Comparison of ENCODE assay signal across 8 cellular contexts in genomic region chr10:32057041-32057372, GRCh38. TPM values are rescaled to one million over a fixed set of nuclear protein-coding genes. Genes with fewer than 3 reads are reported as not detected.
DNase-seq lines count a peak whose midpoint lies in the region; ATAC-seq, FAIRE-seq and TF ChIP-seq lines count a peak whose summit lies in the region.

No MANE protein-coding gene starts in this region.

- TF ChIP-seq POLR2A in H1 (IDR thresholded peaks at IDR 0.05; ENCODE audit: control extremely low read depth in 1 of 2, low read depth in 2 of 2, low read length in 2 of 2): no peak

- no peak overlapping the region for H3K18ac ChIP-seq in H1 (ENCODE audit: extremely low read depth, low read length)

- peaks cover 8 to 23% of the 10 kb centered on the region in 2 experiments for H4K20me1 ChIP-seq in H1 (replicated peaks in 1 of 2; ENCODE audit: control insufficient read depth in 1 of 2, insufficient read depth in 2 of 2, low read length in 2 of 2)

- H3K4me3 Mint-ChIP-seq in CD14-positive monocyte: peak overlapping the region; percentile 95 to 97

- no peak overlapping the region for H3K56ac ChIP-seq in H1 (replicated peaks; ENCODE audit: insufficient read length, low read depth, low read length)

- H3K27me3 ChIP-seq in MG63: no peaks in the 10 kb centered on the region
- no peaks in the 10 kb centered on the region for H3K27me3 ChIP-seq in H1 (replicated peaks in 1 of 4; ENCODE audit: control insufficient read depth in 3 of 4, extremely low read depth in 1 of 4, insufficient read depth in 3 of 4, low read length in 3 of 4)
- no peaks in the 10 kb centered on the region for H3K27me3 ChIP-seq in neutrophil

- no peak for TF ChIP-seq RAD21 in H1 (IDR thresholded peaks at IDR 0.05 in 1 of 2, conservative IDR thresholded peaks at IDR 0.05 in 1 of 2; ENCODE audit: low read depth in 2 of 2, low read length in 2 of 2)

- no peak overlapping the region for H2BK12ac ChIP-seq in H1 (ENCODE audit: low read depth, low read length)

- H3K4me1 ChIP-seq in H1 (replicated peaks in 1 of 4; ENCODE audit: control insufficient read depth in 3 of 4, insufficient read depth in 4 of 4, low read length in 3 of 4): peaks cover 0 to 3% (median 0%) of the 10 kb centered on the region in 4 experiments; a peak in 3 of 7 replicates
- peaks cover 44 to 46% of the 10 kb centered on the region in 2 experiments for H3K4me1 ChIP-seq in neutrophil (ENCODE audit: control insufficient read depth in 1 of 2, insufficient read depth in 1 of 2, low read depth in 1 of 2, low read length in 1 of 2)

- no peak for FAIRE-seq in H1 (lab: Jason Lieb, UNC)

- no peak overlapping the region for H2BK5ac ChIP-seq in H1 (ENCODE audit: low read depth, low read length)

- no peaks in the 10 kb centered on the region for H3K36me3 Mint-ChIP-seq in CD14-positive monocyte

- H3K36me3 ChIP-seq in MG63 (peaks cover 6% of the 10 kb centered on the region), H1 (ENCODE audit: control insufficient read depth in 2 of 4, insufficient read depth in 4 of 4, low read length in 3 of 4) (no peaks in the 10 kb centered on the region), neutrophil (no peaks in the 10 kb centered on the region)

- peaks cover 47% of the 10 kb centered on the region for H3K4me1 Mint-ChIP-seq in CD14-positive monocyte

- peaks cover 4% of the 10 kb centered on the region; the same call in 1 of the 2 replicates for H3K23me2 ChIP-seq in H1 (ENCODE audit: low read depth, low read length)

- TF ChIP-seq CTCF in CD14-positive monocyte (IDR thresholded peaks at IDR 0.05) (no peak), H1 (IDR thresholded peaks at IDR 0.05; ENCODE audit: control extremely low read depth in 1 of 3, insufficient read depth in 1 of 3, low read depth in 1 of 3, low read length in 3 of 3) (no peak), neutrophil (IDR thresholded peaks at IDR 0.05) (no peak)

- no peak overlapping the region for H4K91ac ChIP-seq in H1 (replicated peaks; ENCODE audit: insufficient read length, low read length)

- H3K4ac ChIP-seq in H1 (replicated peaks; ENCODE audit: insufficient read length, low read depth, low read length): no peak overlapping the region

- 90% methylated on average over 8 of the region's 8 CpGs; no CpG with 5 or more reads in 1 of the 2 experiments for WGBS in H1 (ENCODE audit: extremely low coverage in 1 of 2, insufficient coverage in 1 of 2, insufficient read length in 1 of 2, insufficient replicate concordance in 2 of 2, low coverage in 1 of 2, low lambda C conversion rate in 2 of 2, missing lambda C conversion rate in 1 of 2), 2 experiments

- no peaks in the 10 kb centered on the region for H3K79me1 ChIP-seq in H1 (ENCODE audit: low read depth, low read length)

- no peak for TF ChIP-seq EP300 in H1 (IDR thresholded peaks at IDR 0.05; ENCODE audit: borderline replicate concordance in 1 of 2, low read depth in 2 of 2, low read length in 2 of 2)

- peaks cover 0 to 2% (median 0%) of the 10 kb centered on the region in 7 donors for H3K9me3 Mint-ChIP-seq in CD14-positive monocyte

- no peak overlapping the region for H3K27ac ChIP-seq in H1 (ENCODE audit: low read depth, low read length)
- peak overlapping the region; percentile 95 for H3K27ac ChIP-seq in neutrophil

- no peak overlapping the region for H4K5ac ChIP-seq in H1 (ENCODE audit: insufficient read length, low read depth, low read length)

- H3K9ac ChIP-seq in H1 (replicated peaks in 1 of 4; ENCODE audit: extremely low read depth in 1 of 4, low read depth in 3 of 4, low read length in 3 of 4): no peak overlapping the region

- POLR2A ChIA-PET in H1 (lab: Charles Lee; ENCODE audit: partially characterized antibody): interaction anchor here (0.7 to 1.9 kb wide), 10 partner anchors 9 to 286 kb away, joined by 3 to 6 read pairs (median 3); no protein-coding TSS in a partner anchor

- peak overlapping the region; percentile 63 to 73; a peak in 2 of 4 replicates for H3K4me2 ChIP-seq in H1 (ENCODE audit: insufficient read depth in 1 of 2, low read depth in 2 of 2, low read length in 2 of 2)

- peaks cover 23 to 40% of the 10 kb centered on the region in 2 experiments for H3K79me2 ChIP-seq in H1 (ENCODE audit: control insufficient read depth in 1 of 2, insufficient read depth in 2 of 2, low read length in 2 of 2)

- no peak overlapping the region; the same call in 1 of the 2 replicates for H4K8ac ChIP-seq in H1 (ENCODE audit: extremely low read depth, insufficient read depth, low read length)

- no peaks in the 10 kb centered on the region for H3K27me3 Mint-ChIP-seq in CD14-positive monocyte (ENCODE audit: low read depth in 3 of 3)

- no peak overlapping the region for H2AFZ ChIP-seq in H1 (ENCODE audit: low read length)

- DNase-seq in CD14-positive monocyte (ENCODE audit: low spot score) (no peak), MG63 (no peak), H1 (ENCODE audit: low read depth in 1 of 2, low spot score in 2 of 2) (no peak), KG1 (lab: John Stamatoyannopoulos, UW) (no peak), NAMALWA (ENCODE audit: low spot score) (no peak), NCI-H2029 (lab: John Stamatoyannopoulos, UW) (no peak)

- ATAC-seq in GM21367 (IDR thresholded peaks at IDR 0.05; ENCODE audit: unreplicated experiment): no peak

- peak overlapping the region in 6 of 7 donors; percentile 41 to 97 (median 92) for H3K27ac Mint-ChIP-seq in CD14-positive monocyte

- no peak overlapping the region for H3K23ac ChIP-seq in H1 (ENCODE audit: insufficient read length)

- no peak overlapping the region for H2BK20ac ChIP-seq in H1 (ENCODE audit: low read length)

- no peak overlapping the region for H2BK120ac ChIP-seq in H1 (replicated peaks; ENCODE audit: low read depth, low read length)

- H3K9me3 ChIP-seq in MG63 (no peaks in the 10 kb centered on the region), H1 (ENCODE audit: insufficient read depth in 2 of 2, low read depth in 1 of 2, low read length in 1 of 2) (no peaks in the 10 kb centered on the region), neutrophil (no peaks in the 10 kb centered on the region)

- H2AK5ac ChIP-seq in H1 (ENCODE audit: low read depth, low read length): no peak overlapping the region

- intact Hi-C loops in CD14-positive monocyte (cut with micrococcal nuclease): loop anchor here (10.0 kb wide), 3 partner anchors 148 to 318 kb away; partner anchors contain the start of gene EPC1 (in 1 of the 2)

- CTCF ChIA-PET in H1 (lab: Charles Lee; ENCODE audit: partially characterized antibody): interaction anchor here (0.9 kb wide), 1 partner anchor 149 kb away, joined by 3 read pairs; no protein-coding TSS in a partner anchor

- H3K14ac ChIP-seq in H1 (ENCODE audit: insufficient read length): no peak overlapping the region

- peak overlapping the region; percentile 83 for H3K4me3 ChIP-seq in MG63
- peak overlapping the region in 2 of 4 experiments; percentile 86 to 96; a peak in 2 of 8 replicates for H3K4me3 ChIP-seq in H1 (ENCODE audit: extremely low read depth in 1 of 4, insufficient read depth in 2 of 4, low read depth in 3 of 4, low read length in 4 of 4)
- peak overlapping the region; percentile 95 to 96 for H3K4me3 ChIP-seq in neutrophil (ENCODE audit: low read depth in 1 of 2, low read length in 1 of 2)

- H2BK15ac ChIP-seq in H1 (ENCODE audit: low read length): no peak overlapping the region

TF ChIP-seq in H1, 55 proteins besides CTCF, POLR2A, EP300 and RAD21:
- TF ChIP-seq E2F6 (IDR thresholded peaks at IDR 0.05) (peak; percentile 94), ZNF274 (IDR thresholded peaks at IDR 0.05; ENCODE audit: borderline replicate concordance, extremely low read depth, low read length) (no peak), MAX (IDR thresholded peaks at IDR 0.05) (peak; percentile 72), MAFK (IDR thresholded peaks at IDR 0.05; ENCODE audit: low read depth, low read length) (no peak), TEAD4 (IDR thresholded peaks at IDR 0.05; ENCODE audit: low read depth, low read length) (no peak), SUZ12 (IDR thresholded peaks at IDR 0.05; ENCODE audit: low read length) (no peak)

RNA-seq across cellular contexts. Expression of gene KIF5B, which starts 0.8 kb away (rescaled TPM):
- polyA plus RNA-seq in CD14-positive monocyte: 10 to 100 TPM; 18.9 to 32.9 TPM
- 27.7 and 52.2 TPM in 2 replicates for total RNA-seq in MG63 (2014; rRNA removed; shearing (Covaris generic); ENCODE audit: low replicate concordance)
- 62.7 and 68.4 TPM in 2 replicates for total RNA-seq in H1 (2021; fragmentation: NEBNext Ultra II Directional; extraction: Animal tissue kit (Norgen Biotek cat#: 25700))
- polyA plus RNA-seq in H1 (2011; rRNA removed): 7.3 and 9.8 TPM in 2 replicates
- 17.6 TPM for polyA plus RNA-seq in H1 (2011; cell fraction: cytosol; rRNA removed)
- polyA plus RNA-seq in H1 (2011; cell fraction: nucleus; rRNA removed): 7.6 TPM
- 23.3 to 41.1 TPM (median 27.1 TPM) in 4 replicates for polyA plus RNA-seq in H1 (2012, experiment 1 of 2)
- 2.6 TPM for polyA plus RNA-seq in H1 (2012, experiment 2 of 2)
- polyA plus RNA-seq in H1 (2013, experiment 1 of 2): 44.2 TPM
- polyA plus RNA-seq in H1 (2013, experiment 2 of 2): 43.3 TPM
- 21.1 and 32.6 TPM in 2 replicates for polyA minus RNA-seq in H1 (2011; rRNA and poly(A)+ RNA removed)
- 30.2 TPM for polyA minus RNA-seq in H1 (2011; cell fraction: cytosol; rRNA and poly(A)+ RNA removed)
- 41.6 TPM for polyA minus RNA-seq in H1 (2011; cell fraction: nucleus; rRNA and poly(A)+ RNA removed)
